In the genomic region with DNA sequence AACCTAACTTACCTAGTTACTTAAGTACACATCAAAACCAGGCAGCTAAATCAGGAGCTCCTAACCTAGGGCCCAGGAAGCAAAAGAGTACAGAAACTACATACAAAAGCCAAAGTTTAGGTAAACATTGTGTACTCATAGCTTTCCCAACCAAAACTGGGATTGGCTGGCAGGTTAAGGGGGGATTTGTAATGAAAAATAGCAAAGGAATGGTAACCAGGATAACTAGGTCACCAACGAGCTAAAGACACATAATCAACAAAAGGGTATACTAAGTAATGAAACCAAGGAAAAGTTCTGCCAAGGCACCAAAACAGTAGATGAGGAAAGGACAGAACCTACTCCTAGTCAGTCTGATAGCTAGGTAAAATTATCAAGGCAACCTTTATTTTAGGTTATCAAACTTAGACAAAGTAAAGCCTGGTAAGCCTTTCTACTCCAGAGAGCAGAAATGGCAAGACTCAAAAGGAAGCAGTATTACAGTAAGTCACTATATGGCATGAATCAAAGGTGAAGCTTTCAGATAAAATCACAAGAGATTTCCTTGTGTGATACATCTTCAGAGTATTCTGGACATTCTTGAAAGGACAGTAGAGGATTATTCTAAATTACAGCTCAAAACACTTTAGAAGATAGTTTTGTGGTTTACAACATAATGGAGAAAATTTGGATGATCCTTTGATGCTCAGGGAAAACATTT, we compare ENCODE assay signal across 12 cellular contexts. TPM values are rescaled to one million over a fixed set of nuclear protein-coding genes. Genes with fewer than 3 reads are reported as not detected.
DNase-seq lines count a peak whose midpoint lies in the region; ATAC-seq and TF ChIP-seq lines count a peak whose summit lies in the region.
"Had no signal": no experiment of that assay in that cellular context is flagged by ENCODE, and none has a peak within 500 bp of the region (broad histone marks: within the 10 kb centered on the region; RNA-seq: fewer than 3 reads in every experiment).

No MANE protein-coding gene starts in this region.

- no peak overlapping the region for H3K27ac ChIP-seq in duodenal mucosa (ENCODE audit: low read depth, low read length)
- peak overlapping the region; percentile 5 for H3K27ac ChIP-seq in naive thymus-derived CD4-positive, alpha-beta T cell (ENCODE audit: low read depth, low read length)

- H3K4me3 ChIP-seq in NB4 (ENCODE audit: low read depth, low read length) (peak overlapping the region; percentile 83), duodenal mucosa (ENCODE audit: low read depth in 1 of 2, low read length in 2 of 2) (peak overlapping the region; percentile 1 to 4)
- H3K4me3 ChIP-seq in naive thymus-derived CD4-positive, alpha-beta T cell (ENCODE audit: low read length): peak overlapping the region; percentile 29
- H3K4me3 ChIP-seq: uterus had no signal

- peaks cover 0 to 2% (median 0%) of the 10 kb centered on the region in 7 donors for H3K9me3 Mint-ChIP-seq in CD14-positive monocyte
- H3K9me3 Mint-ChIP-seq in naive thymus-derived CD4-positive, alpha-beta T cell: peaks cover 0 to 1% (median 0%) of the 10 kb centered on the region in 11 donors

- CTCF ChIA-PET in naive thymus-derived CD4-positive, alpha-beta T cell (lab: Charles Lee): interaction anchor here (0.6 to 1.4 kb wide), 4 partner anchors 9 to 688 kb away, joined by 3 to 9 read pairs (median 4); partner anchors contain the start of gene TRA2B

- peaks cover 64% of the 10 kb centered on the region in 2 donors for H3K4me1 ChIP-seq in duodenal mucosa (ENCODE audit: control insufficient read depth in 1 of 2, insufficient read depth in 2 of 2, low read length in 2 of 2)
- peaks cover 58 to 74% of the 10 kb centered on the region in 2 donors for H3K4me1 ChIP-seq in naive thymus-derived CD4-positive, alpha-beta T cell (ENCODE audit: control insufficient read depth in 2 of 2, insufficient read depth in 2 of 2, low read length in 2 of 2)

- H3K27me3 ChIP-seq in duodenal mucosa (ENCODE audit: control insufficient read depth in 1 of 2, insufficient read depth in 2 of 2, low read length in 2 of 2): no peaks in the 10 kb centered on the region
- H3K27me3 ChIP-seq in naive thymus-derived CD4-positive, alpha-beta T cell (ENCODE audit: control insufficient read depth in 2 of 2, insufficient read depth in 2 of 2, low read length in 2 of 2): no peaks in the 10 kb centered on the region
- H3K27me3 ChIP-seq: uterus had no signal

- peaks cover 62 to 76% of the 10 kb centered on the region in 2 donors for H3K36me3 Mint-ChIP-seq in CD14-positive monocyte
- H3K36me3 Mint-ChIP-seq in naive thymus-derived CD4-positive, alpha-beta T cell: peaks cover 10 to 73% (median 50%) of the 10 kb centered on the region in 5 donors

- DNase-seq in CD14-positive monocyte (ENCODE audit: low spot score) (no peak), NB4 (ENCODE audit: low read depth) (no peak), EL (no peak), HPDE6-E6E7 (ENCODE audit: extremely low spot score) (no peak), GF-D8 (lab: John Stamatoyannopoulos, UW) (no peak), NCI-H1436 treated with DMSO at 0.1 percent for 48 hours (lab: John Stamatoyannopoulos, UW) (no peak)
- no peak for DNase-seq in naive thymus-derived CD4-positive, alpha-beta T cell
- DNase-seq: DMS53, hypothalamus, NCI-H1694, uterus had no signal

- peaks cover 59% of the 10 kb centered on the region for H3K4me1 Mint-ChIP-seq in CD14-positive monocyte
- H3K4me1 Mint-ChIP-seq in naive thymus-derived CD4-positive, alpha-beta T cell: peaks cover 65 to 100% (median 96%) of the 10 kb centered on the region in 7 donors

- peak overlapping the region in 4 of 7 donors; percentile 42 to 90 (median 80) for H3K27ac Mint-ChIP-seq in CD14-positive monocyte
- peak overlapping the region in 8 of 9 donors; percentile 18 to 80 (median 67) for H3K27ac Mint-ChIP-seq in naive thymus-derived CD4-positive, alpha-beta T cell

- intact Hi-C loops in CD14-positive monocyte (cut with micrococcal nuclease): no loop called here
- intact Hi-C loops in naive thymus-derived CD4-positive, alpha-beta T cell (cut with micrococcal nuclease): loop anchor here in 1 of 2 donors (1.0 kb wide), 1 partner anchor 9 kb away; no protein-coding TSS in a partner anchor

- H3K4me3 Mint-ChIP-seq in CD14-positive monocyte: no peak overlapping the region
- peak overlapping the region; percentile 12 to 100 (median 100) for H3K4me3 Mint-ChIP-seq in naive thymus-derived CD4-positive, alpha-beta T cell

- peaks cover 25 to 46% of the 10 kb centered on the region in 2 donors for H3K36me3 ChIP-seq in duodenal mucosa (ENCODE audit: control insufficient read depth in 1 of 2, insufficient read depth in 2 of 2, low read length in 2 of 2)
- H3K36me3 ChIP-seq in naive thymus-derived CD4-positive, alpha-beta T cell (ENCODE audit: control insufficient read depth in 2 of 3, insufficient read depth in 3 of 3, low read length in 3 of 3): peaks cover 28 to 50% (median 45%) of the 10 kb centered on the region in 3 experiments
- H3K36me3 ChIP-seq: uterus had no signal

- no peak for TF ChIP-seq CTCF in CD14-positive monocyte (IDR thresholded peaks at IDR 0.05)
- TF ChIP-seq CTCF in NB4 (IDR thresholded peaks at IDR 0.05; ENCODE audit: low read depth, low read length): no peak

- no peaks in the 10 kb centered on the region for H3K9me3 ChIP-seq in duodenal mucosa (ENCODE audit: control insufficient read depth in 1 of 2, low read length in 2 of 2)
- no peaks in the 10 kb centered on the region for H3K9me3 ChIP-seq in naive thymus-derived CD4-positive, alpha-beta T cell (ENCODE audit: control insufficient read depth in 2 of 3, low read length in 3 of 3)
- H3K9me3 ChIP-seq: uterus had no signal

- POLR2A ChIA-PET in naive thymus-derived CD4-positive, alpha-beta T cell (lab: Charles Lee): interaction anchor here (1.1 to 3.2 kb wide), 4 partner anchors 9 to 856 kb away, joined by 4 to 39 read pairs (median 8); partner anchors contain the start of genes EIF4A2 and TRA2B

- no peaks in the 10 kb centered on the region for H3K27me3 Mint-ChIP-seq in CD14-positive monocyte (ENCODE audit: low read depth in 3 of 3)
- no peaks in the 10 kb centered on the region for H3K27me3 Mint-ChIP-seq in naive thymus-derived CD4-positive, alpha-beta T cell

- no peak for ATAC-seq in naive thymus-derived CD4-positive, alpha-beta T cell

- TF ChIP-seq POLR2A in NB4 (IDR thresholded peaks at IDR 0.05; ENCODE audit: extremely low read depth, insufficient read length): no peak

- peak overlapping the region in 1 of 2 donors; percentile 22 for H3K9ac ChIP-seq in duodenal mucosa (ENCODE audit: low read depth in 1 of 2, low read length in 2 of 2)

RNA-seq across cellular contexts. Expression of gene TRA2B, which starts 10.2 kb away (rescaled TPM):
- 100 to 1,000 TPM in 1 of 2 donors, 10 to 100 TPM in 1; 99.9 to 121 TPM for polyA plus RNA-seq in CD14-positive monocyte
- total RNA-seq in naive thymus-derived CD4-positive, alpha-beta T cell: 100 to 1,000 TPM; 194 to 673 (median 216) TPM
- 100 to 1,000 TPM; 182 to 221 TPM for polyA plus RNA-seq in naive thymus-derived CD4-positive, alpha-beta T cell

Comparison
In these comparisons a context has a peak if more than half of its experiments do, and no peak if none do; other contexts are left out.
1. H3K4me3 Mint-ChIP-seq: peak in naive thymus-derived CD4-positive, alpha-beta T cell (10 of 10); none in CD14-positive monocyte (0 of 2).
2. H3K4me3 ChIP-seq: peak in every context shown above with its lines; median percentile 83 in NB4; 29 in naive thymus-derived CD4-positive, alpha-beta T cell; 2 in duodenal mucosa.